8 cellular contexts compared by ENCODE assay signal in the genomic region with DNA sequence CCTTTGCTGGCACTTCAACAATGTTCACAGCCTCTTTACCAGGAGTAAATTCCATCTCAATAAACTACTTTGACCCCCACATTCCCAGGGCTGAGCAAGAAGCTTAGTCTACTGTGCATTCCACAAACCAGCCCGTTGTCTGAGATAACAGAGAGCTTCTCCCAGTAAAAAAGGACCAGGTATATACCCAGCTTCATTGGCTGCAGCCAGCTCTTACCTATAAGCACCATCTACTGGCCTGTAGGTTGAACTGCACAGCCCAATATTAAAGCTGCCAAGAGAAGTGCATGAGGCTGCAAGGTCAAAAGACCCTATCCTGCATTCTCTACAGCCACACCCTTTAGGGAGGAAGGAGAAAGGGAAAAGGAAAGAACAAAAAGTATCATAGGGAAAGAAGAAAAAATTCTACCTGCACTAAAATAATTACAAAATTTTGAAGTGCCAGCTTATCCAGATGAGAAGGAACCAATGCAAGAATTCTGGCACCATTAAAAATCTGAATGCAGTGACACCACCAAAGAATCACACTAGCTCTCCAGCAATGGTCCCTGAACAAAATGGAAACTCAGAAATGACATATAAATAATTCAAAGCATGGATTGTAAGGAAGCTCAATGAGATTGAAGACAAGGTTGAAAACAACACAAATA. TPM values are rescaled to one million over a fixed set of nuclear protein-coding genes. Genes with fewer than 3 reads are reported as not detected.
A peak's percentile ranks its signal among the peaks of the same experiment; 100 is the strongest.
DNase-seq lines count a peak whose midpoint lies in the region; ATAC-seq and TF ChIP-seq lines count a peak whose summit lies in the region.

No MANE protein-coding gene starts in this region.

- TF ChIP-seq CTCF in fibroblast of the aortic adventitia (IDR thresholded peaks at IDR 0.05; ENCODE audit: insufficient read depth, low read length) (peak; percentile 82), smooth muscle cell (IDR thresholded peaks at IDR 0.05; ENCODE audit: borderline replicate concordance, insufficient read depth, poor library complexity, severe bottlenecking) (peak; percentile 59)

- DNase-seq in NCI-H510A treated with DMSO at 0.1 percent for 48 hours (lab: John Stamatoyannopoulos, UW), result peak; percentile 34
- DNase-seq in NCI-H510A (lab: John Stamatoyannopoulos, UW), result no peak
- DNase-seq in HS-5 (ENCODE audit: low read depth), result peak; percentile 35
- DNase-seq in RPMI7951 (ENCODE audit: low read depth), result peak; percentile 35
- peak; percentile 33 for DNase-seq in fibroblast of the aortic adventitia (ENCODE audit: low read depth)
- DNase-seq in smooth muscle cell (lab: John Stamatoyannopoulos, UW; ENCODE audit: unreplicated experiment), result no peak
- DNase-seq in NCI-H187 treated with DMSO at 0.1 percent for 48 hours (lab: John Stamatoyannopoulos, UW), result no peak

- H3K9me3 ChIP-seq in smooth muscle cell (replicated peaks; ENCODE audit: low read depth), result no peaks in the 10 kb centered on the region

- H3K9ac ChIP-seq in smooth muscle cell (ENCODE audit: low read depth), result no peak overlapping the region

- H3K27ac ChIP-seq in smooth muscle cell (ENCODE audit: low read depth), result no peak overlapping the region

- no peak overlapping the region for H2AFZ ChIP-seq in smooth muscle cell (ENCODE audit: low read depth)

- no peaks in the 10 kb centered on the region for H4K20me1 ChIP-seq in smooth muscle cell (ENCODE audit: low read depth)

- H3K4me2 ChIP-seq in smooth muscle cell, result no peak overlapping the region

- no peaks in the 10 kb centered on the region for H3K27me3 ChIP-seq in smooth muscle cell (ENCODE audit: low read depth)

- 0% methylated on average over 1 of the region's 1 CpG for WGBS in smooth muscle cell (ENCODE audit: low lambda C conversion rate)

- no peak overlapping the region for H3K4me3 ChIP-seq in fibroblast of the aortic adventitia (ENCODE audit: low read depth, low read length)
- no peak overlapping the region for H3K4me3 ChIP-seq in smooth muscle cell

- peak; percentile 98 for ATAC-seq in GM21717 (IDR thresholded peaks at IDR 0.05; ENCODE audit: unreplicated experiment)

- H3F3A ChIP-seq in smooth muscle cell (ENCODE audit: low read depth), result no peaks in the 10 kb centered on the region

- H3K36me3 ChIP-seq in smooth muscle cell (ENCODE audit: low read depth), result no peaks in the 10 kb centered on the region

- no peaks in the 10 kb centered on the region for H3K79me2 ChIP-seq in smooth muscle cell (ENCODE audit: low read depth)

- H3K4me1 ChIP-seq in smooth muscle cell (ENCODE audit: low read depth), result no peaks in the 10 kb centered on the region

RNA-seq across cellular contexts. Expression of gene INTU, which starts 45.7 kb away (rescaled TPM):
- 2.1 and 2.6 TPM in 2 replicates for total RNA-seq in RPMI7951 (2014; rRNA removed; shearing (Covaris generic))
- 6.0 and 14.1 TPM in 2 replicates for total RNA-seq in fibroblast of the aortic adventitia (ENCODE audit: low replicate concordance)
- 32.8 and 36.0 TPM in 2 replicates for total RNA-seq in smooth muscle cell
- 4.3 and 8.0 TPM in 2 replicates for polyA plus RNA-seq in smooth muscle cell

Comparison
In these comparisons a context has a peak if more than half of its experiments do, and no peak if none do; other contexts are left out.
1. DNase-seq: peak in NCI-H510A treated with DMSO at 0.1 percent for 48 hours (single experiment), HS-5 (single experiment), RPMI7951 (single experiment) and fibroblast of the aortic adventitia (single experiment); none in NCI-H510A (single experiment), smooth muscle cell (single experiment) and NCI-H187 treated with DMSO at 0.1 percent for 48 hours (single experiment).